In genomic region chr2:6929196-6929874, GRCh38 we compare ENCODE assay signal across 1 cellular context.
A peak's percentile ranks its signal among the peaks of the same experiment; 100 is the strongest.
TF ChIP-seq lines count a peak whose summit lies in the region.

No MANE protein-coding gene starts in this region.

TF ChIP-seq in K562, 482 proteins besides CTCF, POLR2A, EP300 and RAD21:
- TF ChIP-seq ZNF589 (CRISPR knock-in tag; IDR thresholded peaks at IDR 0.05; ENCODE audit: low read depth): no peak
- no peak for TF ChIP-seq BACH1 (tag; IDR thresholded peaks at IDR 0.05)
- no peak for TF ChIP-seq ZNF707 (CRISPR knock-in tag; conservative IDR thresholded peaks at IDR 0.05)
- no peak for TF ChIP-seq CEBPG (CRISPR knock-in tag; IDR thresholded peaks at IDR 0.05)
- TF ChIP-seq CEBPG (tag; conservative IDR thresholded peaks at IDR 0.05 in 1 of 2, IDR thresholded peaks at IDR 0.05 in 1 of 2): peak; percentile 32 to 77; a peak in 2 of 4 replicates
- peak; percentile 72 for TF ChIP-seq CEBPB (tag; IDR thresholded peaks at IDR 0.05)
- no peak for TF ChIP-seq FOXP4 (CRISPR knock-in tag; IDR thresholded peaks at IDR 0.05; ENCODE audit: borderline replicate concordance)
